In genomic region chr9:94918038-94918753, GRCh38 we compare ENCODE assay signal across 9 cellular contexts.
DNase-seq lines count a peak whose midpoint lies in the region; ATAC-seq and TF ChIP-seq lines count a peak whose summit lies in the region.
"Had no signal": no experiment of that assay in that cellular context is flagged by ENCODE, and none has a peak within 500 bp of the region (broad histone marks: within the 10 kb centered on the region; RNA-seq: fewer than 3 reads in every experiment).

No MANE protein-coding gene starts in this region.

- in situ Hi-C loops in KBM-7 (cut with MboI; ENCODE audit: low pct_unique_long_range_greater_than_20kb, low sequenced_read_pairs) = no loop called here

- ATAC-seq in GM18511 (IDR thresholded peaks at IDR 0.05; ENCODE audit: unreplicated experiment) (peak; percentile 76), esophagus mucosa (peak; percentile 17), HG02588 (IDR thresholded peaks at IDR 0.05; ENCODE audit: unreplicated experiment) (no peak), GM18520 (IDR thresholded peaks at IDR 0.05; ENCODE audit: unreplicated experiment) (no peak)

- no peak for TF ChIP-seq CTCF in 22Rv1 (IDR thresholded peaks at IDR 0.05)

- peak; percentile 40 for DNase-seq in KBM-7
- DNase-seq in C1 segment of cervical spinal cord (lab: John Stamatoyannopoulos, UW) = no peak
- no peak for DNase-seq in stimulated activated CD4-positive, alpha-beta T cell treated with anti-CD3 and anti-CD28 coated beads, Interleukin-4, amount 100 ng/mL, for 24 hours

- H3K27ac ChIP-seq in 22Rv1 = peak overlapping the region; percentile 93
- H3K27ac ChIP-seq: BLaER1 treated with 17β-estradiol and CSF1 and Interleukin-3, amounts not matched to agents 10 nM and 100 nM had no signal

Comparison
In these comparisons a context has a peak if more than half of its experiments do, and no peak if none do; other contexts are left out.
1. ATAC-seq: peak in GM18511 (single experiment) and esophagus mucosa (single experiment); none in HG02588 (single experiment) and GM18520 (single experiment).